ENCODE assay signal across 8 cellular contexts in the genomic region with DNA sequence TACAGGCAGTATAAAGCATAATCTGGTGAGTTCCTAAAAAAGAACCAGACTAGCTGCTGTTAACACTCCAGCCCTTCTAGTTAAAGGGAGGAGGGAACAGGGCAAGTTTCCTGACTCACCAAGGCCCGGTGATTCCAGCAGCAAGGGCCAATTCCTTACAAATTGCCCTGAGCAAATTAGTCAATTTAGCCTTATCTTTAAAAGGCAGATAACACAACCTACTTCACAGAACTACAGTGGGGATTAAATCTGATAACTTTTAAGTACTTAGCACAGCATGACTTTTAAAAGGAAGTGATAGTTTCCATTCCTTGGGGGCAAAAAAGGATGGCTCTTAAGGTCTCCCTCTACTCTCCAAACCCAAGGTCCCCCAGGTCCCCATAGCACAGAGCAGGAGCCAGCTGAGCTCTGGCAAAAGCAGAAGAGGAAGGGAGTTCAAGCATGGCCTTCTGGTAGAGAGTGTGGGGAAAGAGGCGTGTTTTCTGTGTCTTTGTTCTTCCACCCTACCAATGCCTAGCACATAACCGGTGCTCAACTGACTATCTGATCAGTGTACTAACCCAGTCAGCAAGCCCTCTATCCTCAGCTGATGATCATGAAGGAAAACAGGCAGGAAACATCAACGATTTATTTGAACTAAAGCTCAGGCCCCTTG. TPM values are rescaled to one million over a fixed set of nuclear protein-coding genes. Genes with fewer than 3 reads are reported as not detected.
A peak's percentile ranks its signal among the peaks of the same experiment; 100 is the strongest.
DNase-seq lines count a peak whose midpoint lies in the region; ATAC-seq and TF ChIP-seq lines count a peak whose summit lies in the region.

No MANE protein-coding gene starts in this region.

- H3K4me1 ChIP-seq in HEK293 (ENCODE audit: control insufficient read depth, insufficient read depth, low read length) (peaks cover 49% of the 10 kb centered on the region), suprapubic skin (peaks cover 37% of the 10 kb centered on the region)

- no peak for TF ChIP-seq POLR2A in suprapubic skin (IDR thresholded peaks at IDR 0.05)

- 47% methylated on average over 4 of the region's 4 CpGs for WGBS in suprapubic skin

- H3K4me3 ChIP-seq in HEK293 (ENCODE audit: low read depth, low read length) (no peak overlapping the region), suprapubic skin (no peak overlapping the region)

- H3K27ac ChIP-seq in HEK293 (ENCODE audit: extremely low read depth, low read depth, low read length) (peak overlapping the region; percentile 60), RWPE1 (no peak overlapping the region), suprapubic skin (no peak overlapping the region)

- H3K36me3 ChIP-seq in HEK293 (ENCODE audit: control insufficient read depth in 2 of 2, insufficient read depth in 1 of 2, low read length in 2 of 2) (peaks cover 9 to 11% of the 10 kb centered on the region in 2 experiments), suprapubic skin (no peaks in the 10 kb centered on the region)

- TF ChIP-seq EP300 in suprapubic skin (IDR thresholded peaks at IDR 0.05), result no peak

- ATAC-seq in HG03469 (IDR thresholded peaks at IDR 0.05; ENCODE audit: unreplicated experiment) (no peak), HG03378 (IDR thresholded peaks at IDR 0.05; ENCODE audit: unreplicated experiment) (no peak)

- H3K27me3 ChIP-seq in suprapubic skin, result no peaks in the 10 kb centered on the region

- TF ChIP-seq CTCF in HEK293 (tag by site-specific recombination; IDR thresholded peaks at IDR 0.05), result no peak
- no peak for TF ChIP-seq CTCF in RWPE1 (conservative IDR thresholded peaks at IDR 0.05; ENCODE audit: low read depth)
- no peak for TF ChIP-seq CTCF in suprapubic skin (IDR thresholded peaks at IDR 0.05)

- CTCF ChIA-PET in HEK293 (lab: Yijun Ruan, JAX), result interaction anchor here (1.1 to 2.3 kb wide), 2 partner anchors 59 to 142 kb away, joined by 4 to 8 read pairs; no protein-coding TSS in a partner anchor
- CTCF ChIA-PET in RWPE1 (lab: Yijun Ruan, JAX), result interaction anchor here (0.5 to 0.8 kb wide), 2 partner anchors 53 to 1628 kb away, joined by 3 to 6 read pairs; no protein-coding TSS in a partner anchor

- H3K9me3 ChIP-seq in HEK293 (ENCODE audit: control insufficient read depth, insufficient read depth, low read depth, low read length) (no peaks in the 10 kb centered on the region), suprapubic skin (no peaks in the 10 kb centered on the region)

- DNase-seq in ELR (ENCODE audit: low read depth), result peak; percentile 48
- peak; percentile 69 for DNase-seq in RWPE1 (ENCODE audit: low spot score)
- peak; percentile 29 for DNase-seq in kidney tubule cell (ENCODE audit: low spot score)
- no peak for DNase-seq in suprapubic skin (ENCODE audit: low spot score in 2 of 2)
- DNase-seq in stimulated activated CD4-positive, alpha-beta T cell treated with anti-CD3 and anti-CD28 coated beads, Interleukin-1b, Interleukin-23, amount 100 ng/mL, for 48 hours, result no peak

- POLR2A ChIA-PET in HEK293 (lab: Yijun Ruan, JAX), result interaction anchor here (1.4 kb wide), 1 partner anchor 18 kb away, joined by 5 read pairs; no protein-coding TSS in a partner anchor
- POLR2A ChIA-PET in RWPE1 (lab: Yijun Ruan, JAX; ENCODE audit: low non-redundant PET), result no interaction called here

TF ChIP-seq in HEK293, 187 proteins besides CTCF, POLR2A, EP300 and RAD21 (continues in another document):
- TF ChIP-seq TCF7L2 (IDR thresholded peaks at IDR 0.05; ENCODE audit: borderline replicate concordance, low read depth, low read length) (peak; percentile 97), ZNF394 (tag by site-specific recombination; IDR thresholded peaks at IDR 0.05; ENCODE audit: borderline replicate concordance) (no peak), TRIM28 (IDR thresholded peaks at IDR 0.05; ENCODE audit: borderline replicate concordance, low read length) (peak; percentile 85), ZNF629 (tag by site-specific recombination; IDR thresholded peaks at IDR 0.05) (peak; percentile 75), ZBTB17 (tag by site-specific recombination; IDR thresholded peaks at IDR 0.05) (0 out of 2 replicates have a peak, but pooled peaks have one; percentile 41), BCL11B (tag by site-specific recombination; IDR thresholded peaks at IDR 0.05; ENCODE audit: low read depth) (peak; percentile 76), ZNF561 (tag by site-specific recombination; IDR thresholded peaks at IDR 0.05; ENCODE audit: borderline replicate concordance) (no peak; the same call in 1 of the 2 replicates), SALL2 (tag by site-specific recombination; IDR thresholded peaks at IDR 0.05; ENCODE audit: borderline replicate concordance) (no peak), GLIS1 (tag by site-specific recombination; IDR thresholded peaks at IDR 0.05) (peak; percentile 74), ZSCAN23 (tag by site-specific recombination; IDR thresholded peaks at IDR 0.05) (no peak), BCL11A (tag by site-specific recombination; IDR thresholded peaks at IDR 0.05; ENCODE audit: low read depth) (peak; percentile 58; the same call in 1 of the 2 replicates), ZNF621 (tag by site-specific recombination; IDR thresholded peaks at IDR 0.05) (no peak), ZBTB8A (tag by site-specific recombination; IDR thresholded peaks at IDR 0.05) (peak; percentile 69)
- TF ChIP-seq, protein P1, sequence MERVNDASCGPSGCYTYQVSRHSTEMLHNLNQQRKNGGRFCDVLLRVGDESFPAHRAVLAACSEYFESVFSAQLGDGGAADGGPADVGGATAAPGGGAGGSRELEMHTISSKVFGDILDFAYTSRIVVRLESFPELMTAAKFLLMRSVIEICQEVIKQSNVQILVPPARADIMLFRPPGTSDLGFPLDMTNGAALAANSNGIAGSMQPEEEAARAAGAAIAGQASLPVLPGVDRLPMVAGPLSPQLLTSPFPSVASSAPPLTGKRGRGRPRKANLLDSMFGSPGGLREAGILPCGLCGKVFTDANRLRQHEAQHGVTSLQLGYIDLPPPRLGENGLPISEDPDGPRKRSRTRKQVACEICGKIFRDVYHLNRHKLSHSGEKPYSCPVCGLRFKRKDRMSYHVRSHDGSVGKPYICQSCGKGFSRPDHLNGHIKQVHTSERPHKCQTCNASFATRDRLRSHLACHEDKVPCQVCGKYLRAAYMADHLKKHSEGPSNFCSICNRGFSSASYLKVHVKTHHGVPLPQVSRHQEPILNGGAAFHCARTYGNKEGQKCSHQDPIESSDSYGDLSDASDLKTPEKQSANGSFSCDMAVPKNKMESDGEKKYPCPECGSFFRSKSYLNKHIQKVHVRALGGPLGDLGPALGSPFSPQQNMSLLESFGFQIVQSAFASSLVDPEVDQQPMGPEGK (tag by site-specific recombination; IDR thresholded peaks at IDR 0.05), result peak; percentile 18; the same call in 1 of the 2 replicates
- TF ChIP-seq, protein P2, sequence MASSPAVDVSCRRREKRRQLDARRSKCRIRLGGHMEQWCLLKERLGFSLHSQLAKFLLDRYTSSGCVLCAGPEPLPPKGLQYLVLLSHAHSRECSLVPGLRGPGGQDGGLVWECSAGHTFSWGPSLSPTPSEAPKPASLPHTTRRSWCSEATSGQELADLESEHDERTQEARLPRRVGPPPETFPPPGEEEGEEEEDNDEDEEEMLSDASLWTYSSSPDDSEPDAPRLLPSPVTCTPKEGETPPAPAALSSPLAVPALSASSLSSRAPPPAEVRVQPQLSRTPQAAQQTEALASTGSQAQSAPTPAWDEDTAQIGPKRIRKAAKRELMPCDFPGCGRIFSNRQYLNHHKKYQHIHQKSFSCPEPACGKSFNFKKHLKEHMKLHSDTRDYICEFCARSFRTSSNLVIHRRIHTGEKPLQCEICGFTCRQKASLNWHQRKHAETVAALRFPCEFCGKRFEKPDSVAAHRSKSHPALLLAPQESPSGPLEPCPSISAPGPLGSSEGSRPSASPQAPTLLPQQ (tag by site-specific recombination; IDR thresholded peaks at IDR 0.05), result 0 out of 2 replicates have a peak, but pooled peaks have one; percentile 34
- TF ChIP-seq, protein P3, sequence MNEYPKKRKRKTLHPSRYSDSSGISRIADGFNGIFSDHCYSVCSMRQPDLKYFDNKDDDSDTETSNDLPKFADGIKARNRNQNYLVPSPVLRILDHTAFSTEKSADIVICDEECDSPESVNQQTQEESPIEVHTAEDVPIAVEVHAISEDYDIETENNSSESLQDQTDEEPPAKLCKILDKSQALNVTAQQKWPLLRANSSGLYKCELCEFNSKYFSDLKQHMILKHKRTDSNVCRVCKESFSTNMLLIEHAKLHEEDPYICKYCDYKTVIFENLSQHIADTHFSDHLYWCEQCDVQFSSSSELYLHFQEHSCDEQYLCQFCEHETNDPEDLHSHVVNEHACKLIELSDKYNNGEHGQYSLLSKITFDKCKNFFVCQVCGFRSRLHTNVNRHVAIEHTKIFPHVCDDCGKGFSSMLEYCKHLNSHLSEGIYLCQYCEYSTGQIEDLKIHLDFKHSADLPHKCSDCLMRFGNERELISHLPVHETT (tag by site-specific recombination; IDR thresholded peaks at IDR 0.05), result peak; percentile 40; the same call in 1 of the 2 replicates
- TF ChIP-seq, protein P4, sequence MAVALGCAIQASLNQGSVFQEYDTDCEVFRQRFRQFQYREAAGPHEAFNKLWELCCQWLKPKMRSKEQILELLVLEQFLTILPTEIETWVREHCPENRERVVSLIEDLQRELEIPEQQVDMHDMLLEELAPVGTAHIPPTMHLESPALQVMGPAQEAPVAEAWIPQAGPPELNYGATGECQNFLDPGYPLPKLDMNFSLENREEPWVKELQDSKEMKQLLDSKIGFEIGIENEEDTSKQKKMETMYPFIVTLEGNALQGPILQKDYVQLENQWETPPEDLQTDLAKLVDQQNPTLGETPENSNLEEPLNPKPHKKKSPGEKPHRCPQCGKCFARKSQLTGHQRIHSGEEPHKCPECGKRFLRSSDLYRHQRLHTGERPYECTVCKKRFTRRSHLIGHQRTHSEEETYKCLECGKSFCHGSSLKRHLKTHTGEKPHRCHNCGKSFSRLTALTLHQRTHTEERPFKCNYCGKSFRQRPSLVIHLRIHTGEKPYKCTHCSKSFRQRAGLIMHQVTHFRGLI (tag by site-specific recombination; IDR thresholded peaks at IDR 0.05), result 0 out of 2 replicates have a peak, but pooled peaks have one; percentile 30
- TF ChIP-seq, protein P5, sequence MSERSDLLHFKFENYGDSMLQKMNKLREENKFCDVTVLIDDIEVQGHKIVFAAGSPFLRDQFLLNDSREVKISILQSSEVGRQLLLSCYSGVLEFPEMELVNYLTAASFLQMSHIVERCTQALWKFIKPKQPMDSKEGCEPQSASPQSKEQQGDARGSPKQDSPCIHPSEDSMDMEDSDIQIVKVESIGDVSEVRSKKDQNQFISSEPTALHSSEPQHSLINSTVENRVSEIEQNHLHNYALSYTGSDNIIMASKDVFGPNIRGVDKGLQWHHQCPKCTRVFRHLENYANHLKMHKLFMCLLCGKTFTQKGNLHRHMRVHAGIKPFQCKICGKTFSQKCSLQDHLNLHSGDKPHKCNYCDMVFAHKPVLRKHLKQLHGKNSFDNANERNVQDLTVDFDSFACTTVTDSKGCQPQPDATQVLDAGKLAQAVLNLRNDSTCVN (tag by site-specific recombination; optimal IDR thresholded peaks at IDR 0.05), result no peak

RNA-seq across cellular contexts. Expression of a gene that starts 4.0 kb away (rescaled TPM):
- total RNA-seq in suprapubic skin, result 100 to 1,000 TPM in 1 of 4 donors, 10 to 100 TPM in 3; 26.2 to 138 (median 44.0) TPM

Comparison
In these comparisons a context has a peak if more than half of its experiments do, and no peak if none do; other contexts are left out.
1. DNase-seq: peak in ELR (single experiment), RWPE1 (single experiment) and kidney tubule cell (single experiment); none in suprapubic skin (0 of 2) and stimulated activated CD4-positive, alpha-beta T cell treated with anti-CD3 and anti-CD28 coated beads, Interleukin-1b, Interleukin-23, amount 100 ng/mL, for 48 hours (single experiment).